Comparison of ENCODE assay signal across 35 cellular contexts in genomic region chr5:172592881-172593280, GRCh38.
"Had no signal": no experiment of that assay in that cellular context is flagged by ENCODE, and none has a peak within 500 bp of the region (broad histone marks: within the 10 kb centered on the region; RNA-seq: fewer than 3 reads in every experiment).

No MANE protein-coding gene starts in this region.

- H3K27me3 ChIP-seq: adrenal gland, body of pancreas, breast epithelium had no signal

- H3K36me3 ChIP-seq: adrenal gland, brain microvascular endothelial cell, breast epithelium had no signal

- H3K9me3 Mint-ChIP-seq: activated B cell treated with CpG ODN at 0.5 μM for 24 hours; activated CD4-positive, alpha-beta memory T cell treated with anti-CD3 and anti-CD28 coated beads for 36 hours; activated CD4-positive, alpha-beta T cell treated with anti-CD3 and anti-CD28 coated beads, Interleukin-2, amount 10 ng/mL, durations not matched to agents 24 days and 14 days; activated CD8-positive, alpha-beta T cell treated with anti-CD3 and anti-CD28 coated beads for 36 hours; activated naive CD4-positive, alpha-beta T cell treated with anti-CD3 and anti-CD28 coated beads for 36 hours; activated naive CD8-positive, alpha-beta T cell treated with anti-CD3 and anti-CD28 coated beads for 36 hours; activated T-cell treated with anti-CD3 and anti-CD28 coated beads, Interleukin-2, amount 50 U/mL, for 4 hours; activated T-helper 1 cell treated with anti-CD3 and anti-CD28 coated beads, Interleukin-12 subunit alpha, Interleukin-12 subunit beta, Interleukin-2, Interleukin-4 antibody, amounts not matched to agents 30 ng/mL and 10 ng/mL and 1 ng/mL, durations not matched to agents 14 hours and 24 hours and 36 hours; activated T-helper 17 cell treated with anti-CD3 and anti-CD28 coated beads, Interleukin-2, amount 50 U/mL, for 72 hours; central memory CD8-positive, alpha-beta T cell; T-helper 1 cell treated with Interleukin-12 subunit alpha and Interleukin-12 subunit beta and Interleukin-4 antibody, amounts not matched to agents 30 μg/mL and 1 μg/mL, for 36 hours; T-helper 2 cell treated with Interferon-gamma antibody and Interleukin-4, amounts not matched to agents 5 μg/mL and 100 μg/mL, for 36 hours had no signal

- DNase-seq: activated B cell treated with CpG ODN at 0.5 μM for 24 hours; activated CD4-positive, alpha-beta memory T cell treated with anti-CD3 and anti-CD28 coated beads for 36 hours; activated CD4-positive, alpha-beta T cell treated with anti-CD3 and anti-CD28 coated beads for 4 hours; activated CD4-positive, alpha-beta T cell treated with anti-CD3 and anti-CD28 coated beads, Interleukin-2, amount 10 ng/mL, durations not matched to agents 24 days and 14 days; activated CD4-positive, alpha-beta T cell treated with anti-CD3 and anti-CD28 coated beads, Interleukin-2, amount 50 U/mL, for 1 hour; activated CD4-positive, alpha-beta T cell treated with anti-CD3 and anti-CD28 coated beads, Interleukin-2, amount 50 U/mL, for 4 hours; activated CD4-positive, CD25-positive, alpha-beta regulatory T cell treated with anti-CD3 and anti-CD28 coated beads, Interleukin-2, amount 50 U/mL, for 72 hours; activated CD8-positive, alpha-beta memory T cell treated with anti-CD3 and anti-CD28 coated beads, Interleukin-2, amount 50 U/mL, for 4 hours; activated CD8-positive, alpha-beta T cell treated with anti-CD3 and anti-CD28 coated beads for 36 hours; activated gamma-delta T cell treated with Interleukin-2 at 50 U/mL for 16 hours; activated naive CD4-positive, alpha-beta T cell; activated naive CD4-positive, alpha-beta T cell treated with anti-CD3 and anti-CD28 coated beads for 36 hours; activated naive CD8-positive, alpha-beta T cell treated with anti-CD3 and anti-CD28 coated beads for 36 hours; activated T-cell treated with anti-CD3 and anti-CD28 coated beads for 4 hours; activated T-cell treated with anti-CD3 and anti-CD28 coated beads, Interleukin-2, amount 50 U/mL, for 1 hour; activated T-cell treated with anti-CD3 and anti-CD28 coated beads, Interleukin-2, amount 50 U/mL, for 4 hours; activated T-cell treated with anti-CD3 and anti-CD28 coated beads, Interleukin-2, amount 50 U/mL, for 72 hours; adrenal gland; amniotic stem cell; body of pancreas; brain microvascular endothelial cell; caudate nucleus; cerebellar nuclear complex; SW 1271; T-helper 1 cell; T-helper 2 cell; T-helper 9 cell had no signal

- H3K4me1 Mint-ChIP-seq: activated B cell treated with CpG ODN at 0.5 μM for 24 hours; activated CD4-positive, alpha-beta T cell treated with anti-CD3 and anti-CD28 coated beads, Interleukin-2, amount 10 ng/mL, durations not matched to agents 24 days and 14 days; activated naive CD8-positive, alpha-beta T cell treated with anti-CD3 and anti-CD28 coated beads for 36 hours; activated T-helper 17 cell treated with anti-CD3 and anti-CD28 coated beads, Interleukin-2, amount 50 U/mL, for 72 hours; central memory CD8-positive, alpha-beta T cell had no signal

- H3K36me3 Mint-ChIP-seq: activated CD4-positive, alpha-beta memory T cell treated with anti-CD3 and anti-CD28 coated beads for 36 hours; activated naive CD4-positive, alpha-beta T cell treated with anti-CD3 and anti-CD28 coated beads, Interleukin-2, amount 50 U/mL, for 72 hours; activated naive CD8-positive, alpha-beta T cell treated with anti-CD3 and anti-CD28 coated beads for 36 hours had no signal

- H3K27ac Mint-ChIP-seq: activated B cell treated with CpG ODN at 0.5 μM for 24 hours; activated CD4-positive, alpha-beta memory T cell treated with anti-CD3 and anti-CD28 coated beads for 36 hours; activated CD4-positive, alpha-beta T cell treated with anti-CD3 and anti-CD28 coated beads, Interleukin-2, amount 10 ng/mL, durations not matched to agents 24 days and 14 days; activated CD8-positive, alpha-beta T cell treated with anti-CD3 and anti-CD28 coated beads for 36 hours; activated naive CD4-positive, alpha-beta T cell treated with anti-CD3 and anti-CD28 coated beads for 36 hours; activated naive CD4-positive, alpha-beta T cell treated with anti-CD3 and anti-CD28 coated beads, Interleukin-2, amount 50 U/mL, for 72 hours; activated naive CD8-positive, alpha-beta T cell treated with anti-CD3 and anti-CD28 coated beads for 36 hours; activated T-cell treated with anti-CD3 and anti-CD28 coated beads, Interleukin-2, amount 50 U/mL, for 72 hours; activated T-helper 1 cell treated with anti-CD3 and anti-CD28 coated beads, Interleukin-12 subunit alpha, Interleukin-12 subunit beta, Interleukin-2, Interleukin-4 antibody, amounts not matched to agents 30 ng/mL and 10 ng/mL and 1 ng/mL, durations not matched to agents 14 hours and 24 hours and 36 hours; activated T-helper 17 cell treated with anti-CD3 and anti-CD28 coated beads, Interleukin-2, amount 50 U/mL, for 72 hours; T-helper 1 cell treated with Interleukin-12 subunit alpha and Interleukin-12 subunit beta and Interleukin-4 antibody, amounts not matched to agents 30 μg/mL and 1 μg/mL, for 36 hours; T-helper 2 cell treated with Interferon-gamma antibody and Interleukin-4, amounts not matched to agents 5 μg/mL and 100 μg/mL, for 36 hours had no signal

- H3K27ac ChIP-seq: adrenal gland, body of pancreas, brain microvascular endothelial cell, breast epithelium, VCaP had no signal

- H3K27me3 Mint-ChIP-seq: activated CD4-positive, alpha-beta memory T cell treated with anti-CD3 and anti-CD28 coated beads for 36 hours; activated CD4-positive, alpha-beta T cell treated with anti-CD3 and anti-CD28 coated beads, Interleukin-2, amount 10 ng/mL, durations not matched to agents 24 days and 14 days; activated CD8-positive, alpha-beta T cell treated with anti-CD3 and anti-CD28 coated beads for 36 hours; activated naive CD8-positive, alpha-beta T cell treated with anti-CD3 and anti-CD28 coated beads for 36 hours had no signal

- H3K4me1 ChIP-seq: adrenal gland, body of pancreas had no signal

- ATAC-seq: activated CD8-positive, alpha-beta T cell treated with anti-CD3 and anti-CD28 coated beads for 36 hours; activated naive CD4-positive, alpha-beta T cell treated with anti-CD3 and anti-CD28 coated beads, Interleukin-2, amount 50 U/mL, for 72 hours; activated T-cell treated with anti-CD3 and anti-CD28 coated beads, Interleukin-2, amount 50 U/mL, for 4 hours; activated T-cell treated with anti-CD3 and anti-CD28 coated beads, Interleukin-2, amount 50 U/mL, for 72 hours; activated T-helper 17 cell treated with anti-CD3 and anti-CD28 coated beads, Interleukin-2, amount 50 U/mL, for 72 hours; body of pancreas had no signal

- H3K4me3 Mint-ChIP-seq: activated B cell treated with CpG ODN at 0.5 μM for 24 hours; activated CD4-positive, alpha-beta memory T cell treated with anti-CD3 and anti-CD28 coated beads for 36 hours; activated CD4-positive, alpha-beta T cell treated with anti-CD3 and anti-CD28 coated beads, Interleukin-2, amount 10 ng/mL, durations not matched to agents 24 days and 14 days; activated CD8-positive, alpha-beta T cell treated with anti-CD3 and anti-CD28 coated beads for 36 hours; activated naive CD4-positive, alpha-beta T cell treated with anti-CD3 and anti-CD28 coated beads for 36 hours; activated naive CD8-positive, alpha-beta T cell treated with anti-CD3 and anti-CD28 coated beads for 36 hours; activated T-cell treated with anti-CD3 and anti-CD28 coated beads, Interleukin-2, amount 50 U/mL, for 4 hours; activated T-cell treated with anti-CD3 and anti-CD28 coated beads, Interleukin-2, amount 50 U/mL, for 72 hours; activated T-helper 1 cell treated with anti-CD3 and anti-CD28 coated beads, Interleukin-12 subunit alpha, Interleukin-12 subunit beta, Interleukin-2, Interleukin-4 antibody, amounts not matched to agents 30 ng/mL and 10 ng/mL and 1 ng/mL, durations not matched to agents 14 hours and 24 hours and 36 hours; activated T-helper 17 cell treated with anti-CD3 and anti-CD28 coated beads, Interleukin-2, amount 50 U/mL, for 72 hours; central memory CD8-positive, alpha-beta T cell; T-helper 1 cell treated with Interleukin-12 subunit alpha and Interleukin-12 subunit beta and Interleukin-4 antibody, amounts not matched to agents 30 μg/mL and 1 μg/mL, for 36 hours; T-helper 2 cell treated with Interferon-gamma antibody and Interleukin-4, amounts not matched to agents 5 μg/mL and 100 μg/mL, for 36 hours had no signal

- H3K4me3 ChIP-seq: adrenal gland, body of pancreas, breast epithelium had no signal

- H3K9me3 ChIP-seq: adrenal gland, body of pancreas, breast epithelium had no signal
